ENCODE assay signal across 36 cellular contexts in the genomic region with DNA sequence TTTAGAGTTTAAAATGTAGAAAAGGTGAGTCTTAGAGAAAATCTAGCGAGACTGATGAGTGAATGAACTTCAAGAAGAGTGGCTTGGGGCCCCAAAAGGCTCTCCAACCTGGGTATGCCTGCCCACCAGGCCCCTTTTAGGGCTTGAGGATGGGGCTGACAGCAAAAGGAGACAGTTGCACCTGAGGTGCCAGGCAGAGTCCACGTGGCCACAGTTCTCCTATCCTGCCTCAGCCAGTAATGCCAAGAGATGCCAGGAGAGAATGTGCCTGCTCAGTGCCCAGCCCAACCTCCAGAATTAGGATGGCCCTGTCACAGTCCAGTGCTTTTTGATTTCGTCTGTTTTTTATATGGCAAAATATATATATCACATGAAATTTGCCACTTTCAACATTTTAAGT.
"Had no signal": no experiment of that assay in that cellular context is flagged by ENCODE, and none has a peak within 500 bp of the region (broad histone marks: within the 10 kb centered on the region; RNA-seq: fewer than 3 reads in every experiment).

No MANE protein-coding gene starts in this region.

- DNase-seq: activated CD4-positive, alpha-beta memory T cell treated with anti-CD3 and anti-CD28 coated beads, Interleukin-2, amount 10 ng/mL, durations not matched to agents 7 days and 5 days; activated CD4-positive, alpha-beta T cell treated with anti-CD3 and anti-CD28 coated beads for 1 hour; activated CD4-positive, alpha-beta T cell treated with anti-CD3 and anti-CD28 coated beads for 36 hours; activated CD4-positive, alpha-beta T cell treated with anti-CD3 and anti-CD28 coated beads for 48 hours; activated CD4-positive, alpha-beta T cell treated with anti-CD3 and anti-CD28 coated beads, Interleukin-2, amount 10 ng/mL, durations not matched to agents 7 days and 5 days; activated CD4-positive, alpha-beta T cell treated with anti-CD3 and anti-CD28 coated beads, Interleukin-2, amount 50 U/mL, for 48 hours; activated CD4-positive, CD25-positive, alpha-beta regulatory T cell; activated CD8-positive, alpha-beta memory T cell treated with anti-CD3 and anti-CD28 coated beads for 24 hours; activated CD8-positive, alpha-beta memory T cell treated with anti-CD3 and anti-CD28 coated beads, Interleukin-2, amount 10 ng/mL, durations not matched to agents 7 days and 5 days; activated CD8-positive, alpha-beta memory T cell treated with anti-CD3 and anti-CD28 coated beads, Interleukin-2, amount 50 U/mL, for 48 hours; activated CD8-positive, alpha-beta T cell treated with anti-CD3 and anti-CD28 coated beads, Interleukin-2, amount 10 ng/mL, durations not matched to agents 7 days and 5 days; activated effector memory CD4-positive, alpha-beta T cell treated with Interleukin-2 at 50 U/mL for 16 hours; activated gamma-delta T cell; activated naive CD4-positive, alpha-beta T cell treated with anti-CD3 and anti-CD28 coated beads, Interleukin-2, amount 10 ng/mL, durations not matched to agents 7 days and 5 days; activated naive CD4-positive, alpha-beta T cell treated with Interleukin-2 at 50 U/mL for 16 hours; activated naive CD8-positive, alpha-beta T cell treated with anti-CD3 and anti-CD28 coated beads for 36 hours; activated T-cell treated with anti-CD3 and anti-CD28 coated beads, Interleukin-2, amount 50 U/mL, for 24 hours; activated T-cell treated with anti-CD3 and anti-CD28 coated beads, Interleukin-2, amount 50 U/mL, for 48 hours; amygdala; anterior cingulate cortex; caudate nucleus; cerebellar nuclear complex; T-helper 1 cell; T-helper 2 cell; T-helper 9 cell had no signal

- ATAC-seq: activated CD4-positive, alpha-beta T cell treated with anti-CD3 and anti-CD28 coated beads for 36 hours; activated CD4-positive, CD25-positive, alpha-beta regulatory T cell treated with anti-CD3 and anti-CD28 coated beads, Interleukin-2, amount 50 U/mL, for 24 hours; activated CD8-positive, alpha-beta memory T cell treated with anti-CD3 and anti-CD28 coated beads, Interleukin-2, amount 10 ng/mL, durations not matched to agents 7 days and 5 days; activated CD8-positive, alpha-beta T cell treated with anti-CD3 and anti-CD28 coated beads, Interleukin-2, amount 10 ng/mL, durations not matched to agents 7 days and 5 days; WTC11 had no signal

- H3K9me3 Mint-ChIP-seq: activated CD4-positive, alpha-beta memory T cell treated with anti-CD3 and anti-CD28 coated beads, Interleukin-2, amount 10 ng/mL, durations not matched to agents 7 days and 5 days; activated CD4-positive, alpha-beta T cell treated with anti-CD3 and anti-CD28 coated beads, Interleukin-2, amount 10 ng/mL, durations not matched to agents 7 days and 5 days; activated naive CD4-positive, alpha-beta T cell treated with anti-CD3 and anti-CD28 coated beads, Interleukin-2, amount 10 ng/mL, durations not matched to agents 7 days and 5 days; activated naive CD4-positive, alpha-beta T cell treated with anti-CD3 and anti-CD28 coated beads, Interleukin-2, amount 50 U/mL, for 24 hours; activated naive CD8-positive, alpha-beta T cell treated with anti-CD3 and anti-CD28 coated beads for 36 hours; activated T-cell treated with anti-CD3 and anti-CD28 coated beads, Interleukin-2, amount 50 U/mL, for 24 hours; activated T-helper 2 cell treated with anti-CD3 and anti-CD28 coated beads, Interferon-gamma antibody, Interleukin-2, Interleukin-4, amounts not matched to agents 10 μg/mL and 5 μg/mL and 100 μg/mL, durations not matched to agents 14 hours and 24 hours and 36 hours; brain; central memory CD8-positive, alpha-beta T cell; T-helper 1 cell treated with Interleukin-12 subunit alpha and Interleukin-12 subunit beta and Interleukin-4 antibody, amounts not matched to agents 30 μg/mL and 1 μg/mL, for 36 hours; T-helper 2 cell treated with Interferon-gamma antibody and Interleukin-4, amounts not matched to agents 5 μg/mL and 100 μg/mL, for 36 hours; WTC11 had no signal

- H3K36me3 ChIP-seq: ascending aorta, cardiac muscle cell had no signal

- H3K4me1 Mint-ChIP-seq: activated CD4-positive, alpha-beta memory T cell treated with anti-CD3 and anti-CD28 coated beads, Interleukin-2, amount 10 ng/mL, durations not matched to agents 7 days and 5 days; activated CD4-positive, alpha-beta T cell treated with anti-CD3 and anti-CD28 coated beads for 36 hours; activated CD4-positive, alpha-beta T cell treated with anti-CD3 and anti-CD28 coated beads, Interleukin-2, amount 10 ng/mL, durations not matched to agents 7 days and 5 days; activated CD8-positive, alpha-beta memory T cell treated with anti-CD3 and anti-CD28 coated beads, Interleukin-2, amount 10 ng/mL, durations not matched to agents 7 days and 5 days; activated naive CD4-positive, alpha-beta T cell treated with anti-CD3 and anti-CD28 coated beads, Interleukin-2, amount 10 ng/mL, durations not matched to agents 7 days and 5 days; activated naive CD4-positive, alpha-beta T cell treated with anti-CD3 and anti-CD28 coated beads, Interleukin-2, amount 50 U/mL, for 24 hours; activated naive CD8-positive, alpha-beta T cell treated with anti-CD3 and anti-CD28 coated beads for 36 hours; central memory CD8-positive, alpha-beta T cell had no signal

- H3K9me3 ChIP-seq: ascending aorta had no signal

- H3K4me3 ChIP-seq: ascending aorta, cardiac muscle cell had no signal

- H3K36me3 Mint-ChIP-seq: activated CD8-positive, alpha-beta memory T cell treated with anti-CD3 and anti-CD28 coated beads, Interleukin-2, amount 10 ng/mL, durations not matched to agents 7 days and 5 days; activated naive CD4-positive, alpha-beta T cell treated with anti-CD3 and anti-CD28 coated beads, Interleukin-2, amount 10 ng/mL, durations not matched to agents 7 days and 5 days; activated naive CD4-positive, alpha-beta T cell treated with anti-CD3 and anti-CD28 coated beads, Interleukin-2, amount 50 U/mL, for 24 hours; activated naive CD8-positive, alpha-beta T cell treated with anti-CD3 and anti-CD28 coated beads for 36 hours; WTC11 had no signal

- H3K27ac ChIP-seq: ascending aorta, cardiac muscle cell, VCaP had no signal

- H3K4me3 Mint-ChIP-seq: activated CD4-positive, alpha-beta memory T cell treated with anti-CD3 and anti-CD28 coated beads, Interleukin-2, amount 10 ng/mL, durations not matched to agents 7 days and 5 days; activated CD4-positive, alpha-beta T cell treated with anti-CD3 and anti-CD28 coated beads for 36 hours; activated CD4-positive, alpha-beta T cell treated with anti-CD3 and anti-CD28 coated beads, Interleukin-2, amount 10 ng/mL, durations not matched to agents 7 days and 5 days; activated CD8-positive, alpha-beta memory T cell treated with anti-CD3 and anti-CD28 coated beads, Interleukin-2, amount 10 ng/mL, durations not matched to agents 7 days and 5 days; activated CD8-positive, alpha-beta T cell treated with anti-CD3 and anti-CD28 coated beads, Interleukin-2, amount 10 ng/mL, durations not matched to agents 7 days and 5 days; activated naive CD4-positive, alpha-beta T cell treated with anti-CD3 and anti-CD28 coated beads, Interleukin-2, amount 10 ng/mL, durations not matched to agents 7 days and 5 days; activated naive CD4-positive, alpha-beta T cell treated with anti-CD3 and anti-CD28 coated beads, Interleukin-2, amount 50 U/mL, for 24 hours; activated naive CD8-positive, alpha-beta T cell treated with anti-CD3 and anti-CD28 coated beads for 36 hours; activated T-cell treated with anti-CD3 and anti-CD28 coated beads, Interleukin-2, amount 50 U/mL, for 24 hours; brain; central memory CD8-positive, alpha-beta T cell; T-helper 1 cell treated with Interleukin-12 subunit alpha and Interleukin-12 subunit beta and Interleukin-4 antibody, amounts not matched to agents 30 μg/mL and 1 μg/mL, for 36 hours; T-helper 2 cell treated with Interferon-gamma antibody and Interleukin-4, amounts not matched to agents 5 μg/mL and 100 μg/mL, for 36 hours; WTC11 had no signal

- H3K27me3 Mint-ChIP-seq: activated CD4-positive, alpha-beta T cell treated with anti-CD3 and anti-CD28 coated beads for 36 hours; activated naive CD8-positive, alpha-beta T cell treated with anti-CD3 and anti-CD28 coated beads for 36 hours; activated T-cell treated with anti-CD3 and anti-CD28 coated beads, Interleukin-2, amount 50 U/mL, for 24 hours; central memory CD8-positive, alpha-beta T cell had no signal

- H3K27ac Mint-ChIP-seq: activated CD4-positive, alpha-beta memory T cell treated with anti-CD3 and anti-CD28 coated beads, Interleukin-2, amount 10 ng/mL, durations not matched to agents 7 days and 5 days; activated CD4-positive, alpha-beta T cell treated with anti-CD3 and anti-CD28 coated beads for 36 hours; activated CD4-positive, alpha-beta T cell treated with anti-CD3 and anti-CD28 coated beads, Interleukin-2, amount 10 ng/mL, durations not matched to agents 7 days and 5 days; activated CD8-positive, alpha-beta memory T cell treated with anti-CD3 and anti-CD28 coated beads, Interleukin-2, amount 10 ng/mL, durations not matched to agents 7 days and 5 days; activated CD8-positive, alpha-beta T cell treated with anti-CD3 and anti-CD28 coated beads, Interleukin-2, amount 10 ng/mL, durations not matched to agents 7 days and 5 days; activated naive CD4-positive, alpha-beta T cell treated with anti-CD3 and anti-CD28 coated beads, Interleukin-2, amount 10 ng/mL, durations not matched to agents 7 days and 5 days; activated naive CD4-positive, alpha-beta T cell treated with anti-CD3 and anti-CD28 coated beads, Interleukin-2, amount 50 U/mL, for 24 hours; activated naive CD8-positive, alpha-beta T cell treated with anti-CD3 and anti-CD28 coated beads for 36 hours; activated T-cell treated with anti-CD3 and anti-CD28 coated beads, Interleukin-2, amount 50 U/mL, for 24 hours; activated T-helper 2 cell treated with anti-CD3 and anti-CD28 coated beads, Interferon-gamma antibody, Interleukin-2, Interleukin-4, amounts not matched to agents 10 μg/mL and 5 μg/mL and 100 μg/mL, durations not matched to agents 14 hours and 24 hours and 36 hours; brain; T-helper 1 cell treated with Interleukin-12 subunit alpha and Interleukin-12 subunit beta and Interleukin-4 antibody, amounts not matched to agents 30 μg/mL and 1 μg/mL, for 36 hours; T-helper 2 cell treated with Interferon-gamma antibody and Interleukin-4, amounts not matched to agents 5 μg/mL and 100 μg/mL, for 36 hours; WTC11 had no signal

- H3K27me3 ChIP-seq: ascending aorta, cardiac muscle cell had no signal
